In genomic region chr19:1855828-1856255, GRCh38 we compare ENCODE assay signal across 8 cellular contexts. TPM values are rescaled to one million over a fixed set of nuclear protein-coding genes. Genes with fewer than 3 reads are reported as not detected.
DNase-seq lines count a peak whose midpoint lies in the region; ATAC-seq and TF ChIP-seq lines count a peak whose summit lies in the region.

No MANE protein-coding gene starts in this region.

- TF ChIP-seq CTCF in WI38 (IDR thresholded peaks at IDR 0.05; ENCODE audit: low read depth, low read length) (no peak), glutamatergic neuron (IDR thresholded peaks at IDR 0.05; ENCODE audit: partially characterized antibody, unreplicated experiment) (no peak)

- ATAC-seq in GM19463 (IDR thresholded peaks at IDR 0.05; ENCODE audit: unreplicated experiment): no peak
- ATAC-seq in GM18517 (IDR thresholded peaks at IDR 0.05; ENCODE audit: unreplicated experiment): no peak

- H3K27me3 Mint-ChIP-seq in glutamatergic neuron (ENCODE audit: unreplicated experiment): peaks cover 14% of the 10 kb centered on the region

- peak overlapping the region; percentile 52 for H3K4me3 ChIP-seq in WI38 (ENCODE audit: low read depth, low read length)

- peak overlapping the region; percentile 99 for H3K27ac Mint-ChIP-seq in glutamatergic neuron (ENCODE audit: unreplicated experiment)

- H3K36me3 Mint-ChIP-seq in glutamatergic neuron (ENCODE audit: unreplicated experiment): no peaks in the 10 kb centered on the region

- H3K4me3 Mint-ChIP-seq in glutamatergic neuron (ENCODE audit: unreplicated experiment): peak overlapping the region; percentile 81

- H3K4me1 Mint-ChIP-seq in glutamatergic neuron (ENCODE audit: low read depth, unreplicated experiment): peaks cover 15% of the 10 kb centered on the region

- H3K9me3 Mint-ChIP-seq in glutamatergic neuron (ENCODE audit: unreplicated experiment): peaks cover 19% of the 10 kb centered on the region

- DNase-seq in NOMO-1 treated with DMSO at 0.1 percent for 48 hours (lab: John Stamatoyannopoulos, UW; ENCODE audit: unreplicated experiment) (peak; percentile 22), NOMO-1 treated with dmso at 0.1 percent for 144 hours (lab: John Stamatoyannopoulos, UW; ENCODE audit: unreplicated experiment) (no peak), glutamatergic neuron (no peak), NCI-H748 treated with DMSO at 0.1 percent for 48 hours (lab: John Stamatoyannopoulos, UW) (no peak)
- DNase-seq in stimulated activated naive CD4-positive, alpha-beta T cell treated with Interleukin-2 at 50 U/mL for 16 hours (lab: John Stamatoyannopoulos, UW): peak; percentile 33

RNA-seq across cellular contexts. Expression of gene KLF16, which starts 7.5 kb away (rescaled TPM):
- 30.6 TPM for total RNA-seq in glutamatergic neuron (ENCODE audit: unreplicated experiment)

RNA-seq across cellular contexts. Expression of gene REXO1, which starts 7.6 kb away (rescaled TPM):
- total RNA-seq in glutamatergic neuron (ENCODE audit: unreplicated experiment): 65.7 TPM

RNA-seq across cellular contexts. Expression of gene ABHD17A, which starts 29.5 kb away (rescaled TPM):
- 75.1 TPM for total RNA-seq in glutamatergic neuron (ENCODE audit: unreplicated experiment)

RNA-seq across cellular contexts. Expression of gene ATP8B3, which starts 43.8 kb away (rescaled TPM):
- total RNA-seq in glutamatergic neuron (ENCODE audit: unreplicated experiment): 2.5 TPM

RNA-seq across cellular contexts. Expression of gene ADAT3, which starts 49.4 kb away (rescaled TPM):
- total RNA-seq in glutamatergic neuron (ENCODE audit: unreplicated experiment): 10.9 TPM

Comparison
In these comparisons a context has a peak if more than half of its experiments do, and no peak if none do; other contexts are left out.
1. DNase-seq: peak in NOMO-1 treated with DMSO at 0.1 percent for 48 hours (single experiment) and stimulated activated naive CD4-positive, alpha-beta T cell treated with Interleukin-2 at 50 U/mL for 16 hours (single experiment); none in NOMO-1 treated with dmso at 0.1 percent for 144 hours (single experiment), glutamatergic neuron (single experiment) and NCI-H748 treated with DMSO at 0.1 percent for 48 hours (single experiment).